Comparison of ENCODE assay signal across 17 cellular contexts in genomic region chr9:136473354-136473721, GRCh38. TPM values are rescaled to one million over a fixed set of nuclear protein-coding genes. Genes with fewer than 3 reads are reported as not detected.
A peak's percentile ranks its signal among the peaks of the same experiment; 100 is the strongest.
DNase-seq lines count a peak whose midpoint lies in the region; ATAC-seq and TF ChIP-seq lines count a peak whose summit lies in the region.
"Had no signal": no experiment of that assay in that cellular context is flagged by ENCODE, and none has a peak within 500 bp of the region (broad histone marks: within the 10 kb centered on the region; RNA-seq: fewer than 3 reads in every experiment).

No MANE protein-coding gene starts in this region.

- no peaks in the 10 kb centered on the region for H3K9me3 Mint-ChIP-seq in endothelial cell (ENCODE audit: unreplicated experiment)
- H3K9me3 Mint-ChIP-seq: CD4-positive, alpha-beta T cell; CD8-positive, alpha-beta T cell had no signal

- H3K27ac ChIP-seq in RWPE1, result peak overlapping the region; percentile 16; the same call in 1 of the 2 replicates
- H3K27ac ChIP-seq: BLaER1 treated with 17β-estradiol and CSF1 and Interleukin-3, amounts not matched to agents 10 nM and 100 nM; C4-2B had no signal

- intact Hi-C loops in Right ventricle myocardium inferior (cut with DNase I), result no loop called here
- intact Hi-C loops in left cardiac atrium (cut with DNase I), result no loop called here

- H3K27ac Mint-ChIP-seq in endothelial cell (ENCODE audit: unreplicated experiment), result no peak overlapping the region
- H3K27ac Mint-ChIP-seq: CD4-positive, alpha-beta T cell; CD8-positive, alpha-beta T cell had no signal

- CTCF ChIA-PET in RWPE1 (lab: Yijun Ruan, JAX), result no interaction called here

- H3K4me1 Mint-ChIP-seq in endothelial cell (ENCODE audit: unreplicated experiment), result no peaks in the 10 kb centered on the region

- no peaks in the 10 kb centered on the region for H3K27me3 Mint-ChIP-seq in endothelial cell (ENCODE audit: unreplicated experiment)
- H3K27me3 Mint-ChIP-seq: CD4-positive, alpha-beta T cell had no signal

- POLR2A ChIA-PET in RWPE1 (lab: Yijun Ruan, JAX; ENCODE audit: low non-redundant PET), result no interaction called here

- DNase-seq in Right ventricle myocardium inferior (ENCODE audit: missing footprints) (peak; percentile 0), left cardiac atrium (no peak), RWPE1 (ENCODE audit: low spot score) (no peak), endothelial cell (ENCODE audit: low spot score) (no peak)
- no peak for DNase-seq in stimulated activated CD8-positive, alpha-beta memory T cell treated with anti-CD3 and anti-CD28 coated beads, Interleukin-4, amount 100 ng/mL, for 48 hours
- DNase-seq: 8988T; ACHN; BE2C; Caco-2; Calu3; CD4-positive, alpha-beta T cell; CD8-positive, alpha-beta T cell; DMS79 treated with DMSO at 0.1 percent for 48 hours; GF-D8 had no signal

- ATAC-seq in Right ventricle myocardium inferior, result no peak
- no peak for ATAC-seq in left cardiac atrium
- ATAC-seq in HG03280 (IDR thresholded peaks at IDR 0.05; ENCODE audit: unreplicated experiment), result no peak
- ATAC-seq: CD8-positive, alpha-beta T cell had no signal

- H3K36me3 Mint-ChIP-seq in endothelial cell (ENCODE audit: low read depth, unreplicated experiment), result peaks cover 36% of the 10 kb centered on the region

- TF ChIP-seq CTCF in RWPE1 (conservative IDR thresholded peaks at IDR 0.05; ENCODE audit: low read depth) (no peak), endothelial cell (IDR thresholded peaks at IDR 0.05; ENCODE audit: unreplicated experiment) (no peak)

- peak overlapping the region; percentile 51 for H3K4me3 Mint-ChIP-seq in endothelial cell (ENCODE audit: unreplicated experiment)
- H3K4me3 Mint-ChIP-seq: CD4-positive, alpha-beta T cell; CD8-positive, alpha-beta T cell had no signal

RNA-seq across cellular contexts. Expression of gene SEC16A, which starts 9.5 kb away (rescaled TPM):
- total RNA-seq in Right ventricle myocardium inferior, result 22.3 TPM
- 10 to 100 TPM; 27.4 to 40.8 TPM for total RNA-seq in left cardiac atrium
- 79.5 TPM for total RNA-seq in endothelial cell (ENCODE audit: unreplicated experiment)

RNA-seq across cellular contexts. Expression of gene INPP5E, which starts 33.7 kb away (rescaled TPM):
- total RNA-seq in Right ventricle myocardium inferior, result 10.8 TPM
- total RNA-seq in left cardiac atrium, result 10 to 100 TPM in 1 of 2 donors, 1 to 10 TPM in 1; 9.5 to 10.1 TPM
- total RNA-seq in endothelial cell (ENCODE audit: unreplicated experiment), result 23.6 TPM
